In the genomic region with DNA sequence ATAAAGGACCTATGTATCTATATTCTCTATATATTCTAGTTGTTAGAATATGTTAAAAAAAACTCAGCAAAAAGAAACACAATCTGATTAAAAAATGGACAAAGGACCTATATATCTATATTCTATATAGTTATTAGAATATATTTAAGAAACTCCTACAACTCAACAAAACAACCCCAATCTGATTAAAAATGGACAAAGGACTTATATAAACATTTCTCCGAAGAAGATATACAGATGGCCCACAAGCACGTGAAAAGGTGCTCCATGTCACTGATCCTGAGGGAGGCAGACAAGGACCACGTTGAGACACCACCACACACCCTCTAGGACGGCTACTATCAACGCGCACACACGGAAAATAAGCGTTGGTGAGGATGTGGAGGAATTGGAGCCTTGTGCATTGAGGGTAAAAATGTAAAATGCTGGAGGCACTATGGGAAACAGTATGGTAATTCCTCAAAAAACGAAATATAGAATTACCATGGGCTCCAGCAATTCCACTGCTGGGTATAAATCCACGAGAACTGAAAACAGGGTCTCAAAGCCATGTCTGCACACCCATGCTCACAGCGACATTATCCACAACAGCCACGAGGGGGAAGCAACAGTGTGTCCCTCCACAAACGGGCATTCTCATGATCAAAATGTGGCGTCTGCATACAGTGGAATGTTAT, we compare ENCODE assay signal across 8 cellular contexts. TPM values are rescaled to one million over a fixed set of nuclear protein-coding genes. Genes with fewer than 3 reads are reported as not detected.
DNase-seq lines count a peak whose midpoint lies in the region; ATAC-seq, FAIRE-seq and TF ChIP-seq lines count a peak whose summit lies in the region.

No MANE protein-coding gene starts in this region.

- peaks cover 27% of the 10 kb centered on the region for H3K4me1 ChIP-seq in body of pancreas
- H3K4me1 ChIP-seq in iPS DF 6.9 (ENCODE audit: control insufficient read depth, insufficient read depth, low read length) = no peaks in the 10 kb centered on the region
- peaks cover 20 to 45% (median 26%) of the 10 kb centered on the region in 3 donors for H3K4me1 ChIP-seq in skeletal muscle tissue (ENCODE audit: control insufficient read depth in 3 of 3, insufficient read depth in 3 of 3, low read length in 3 of 3)

- H3K36me3 ChIP-seq in body of pancreas (replicated peaks in 1 of 2; ENCODE audit: insufficient read depth in 1 of 2, low read depth in 2 of 2) = no peaks in the 10 kb centered on the region
- H3K36me3 ChIP-seq in iPS DF 6.9 (ENCODE audit: control insufficient read depth, insufficient read depth, low read length) = no peaks in the 10 kb centered on the region
- peaks cover 4 to 13% (median 7%) of the 10 kb centered on the region in 3 donors for H3K36me3 ChIP-seq in skeletal muscle tissue (ENCODE audit: control insufficient read depth in 3 of 3, insufficient read depth in 3 of 3, low read length in 3 of 3)

- TF ChIP-seq CTCF in body of pancreas (IDR thresholded peaks at IDR 0.05) = peak; percentile 60 to 86 (median 74)

- FAIRE-seq in G401.6 (lab: Jason Lieb, UNC) = peak; percentile 63

- no peak for TF ChIP-seq POLR2A in body of pancreas (IDR thresholded peaks at IDR 0.05)

- DNase-seq in M059J (ENCODE audit: low read depth) = peak; percentile 70
- DNase-seq in T-helper 17 cell = peak; percentile 22 to 31 (median 24)
- DNase-seq in body of pancreas = peak; percentile 71 to 80 (median 74)
- DNase-seq in iPS DF 6.9 (ENCODE audit: low read depth, low spot score) = peak; percentile 41

- H3K4me3 Mint-ChIP-seq in T-helper 17 cell = peak overlapping the region; percentile 63

- peaks cover 3% of the 10 kb centered on the region for H3K36me3 Mint-ChIP-seq in T-helper 17 cell (ENCODE audit: low read depth)

- no peak overlapping the region for H3K27ac Mint-ChIP-seq in T-helper 17 cell

- peak; percentile 91 for ATAC-seq in T-helper 17 cell
- ATAC-seq in body of pancreas = peak; percentile 88
- no peak for ATAC-seq in GM21528 (IDR thresholded peaks at IDR 0.05; ENCODE audit: low FRiP score, unreplicated experiment)
- ATAC-seq in HG03039 (IDR thresholded peaks at IDR 0.05; ENCODE audit: unreplicated experiment) = no peak

- WGBS in body of pancreas, 2 donors = 6 to 13% methylated on average over 11 to 14 of the region's 14 CpGs
- no CpG with 5 or more reads among the region's 14 CpGs for WGBS in iPS DF 6.9 (ENCODE audit: insufficient coverage, insufficient read length)

- no peak overlapping the region for H3K4me3 ChIP-seq in body of pancreas
- no peak overlapping the region for H3K4me3 ChIP-seq in iPS DF 6.9 (ENCODE audit: low read length)
- peak overlapping the region in 2 of 3 donors; percentile 56 to 58 for H3K4me3 ChIP-seq in skeletal muscle tissue (ENCODE audit: low read length in 3 of 3)

- peak overlapping the region; percentile 39 to 51 (median 46) for H3K9ac ChIP-seq in skeletal muscle tissue (ENCODE audit: low read depth in 1 of 3, low read length in 3 of 3)

- intact Hi-C loops in body of pancreas (cut with DNase I) = loop anchor here (5.0 kb wide), 1 partner anchor 229 kb away; no protein-coding TSS in a partner anchor

- H3K4me1 Mint-ChIP-seq in T-helper 17 cell = peaks cover 10% of the 10 kb centered on the region

- H3K27ac ChIP-seq in body of pancreas (peak overlapping the region in 2 of 4 donors; percentile 34 to 54), iPS DF 6.9 (ENCODE audit: low read length) (no peak overlapping the region), skeletal muscle tissue (ENCODE audit: low read depth, low read length) (no peak overlapping the region)

- H3K27me3 ChIP-seq in body of pancreas (no peaks in the 10 kb centered on the region), iPS DF 6.9 (ENCODE audit: control insufficient read depth, insufficient read depth, low read length) (no peaks in the 10 kb centered on the region), skeletal muscle tissue (ENCODE audit: control insufficient read depth in 3 of 3, insufficient read depth in 3 of 3, low read length in 3 of 3) (no peaks in the 10 kb centered on the region)

- no peaks in the 10 kb centered on the region for H3K27me3 Mint-ChIP-seq in T-helper 17 cell

- H3K9me3 ChIP-seq in T-helper 17 cell (ENCODE audit: control insufficient read depth, low read length, poor library complexity, severe bottlenecking) (no peaks in the 10 kb centered on the region), body of pancreas (no peaks in the 10 kb centered on the region), iPS DF 6.9 (ENCODE audit: control insufficient read depth, insufficient read depth, low read length) (no peaks in the 10 kb centered on the region), skeletal muscle tissue (ENCODE audit: control insufficient read depth in 3 of 3, low read length in 3 of 3) (no peaks in the 10 kb centered on the region)

RNA-seq across cellular contexts. Expression of gene YPEL1, which starts 22.7 kb away (rescaled TPM):
- 1.2 and 2.4 TPM in 2 replicates for total RNA-seq in M059J (2014; rRNA removed; shearing (Covaris generic))
- total RNA-seq in T-helper 17 cell (1 to 10 TPM; 3.5 to 4.6 TPM), body of pancreas (1 to 10 TPM; 1.6 to 4.4 TPM), skeletal muscle tissue (20.4 TPM)

RNA-seq across cellular contexts. Expression of gene PPIL2, which starts 47.1 kb away (rescaled TPM):
- 18.9 and 26.0 TPM in 2 replicates for total RNA-seq in M059J (2014; rRNA removed; shearing (Covaris generic))
- total RNA-seq in T-helper 17 cell (10 to 100 TPM; 59.4 to 69.3 TPM), body of pancreas (10 to 100 TPM; 44.9 to 94.9 TPM), skeletal muscle tissue (17.7 TPM)

Comparison
In these comparisons a context has a peak if more than half of its experiments do, and no peak if none do; other contexts are left out.
1. DNase-seq: peak in every context shown above with its lines; median percentile 74 in body of pancreas; 70 in M059J; 41 in iPS DF 6.9; 24 in T-helper 17 cell.
2. ATAC-seq: peak in T-helper 17 cell (single experiment) and body of pancreas (single experiment); none in GM21528 (single experiment) and HG03039 (single experiment).
3. H3K4me3 ChIP-seq: peak in skeletal muscle tissue (2 of 3); none in body of pancreas (0 of 2) and iPS DF 6.9 (single experiment).